1 cellular context compared by ENCODE assay signal in the genomic region with DNA sequence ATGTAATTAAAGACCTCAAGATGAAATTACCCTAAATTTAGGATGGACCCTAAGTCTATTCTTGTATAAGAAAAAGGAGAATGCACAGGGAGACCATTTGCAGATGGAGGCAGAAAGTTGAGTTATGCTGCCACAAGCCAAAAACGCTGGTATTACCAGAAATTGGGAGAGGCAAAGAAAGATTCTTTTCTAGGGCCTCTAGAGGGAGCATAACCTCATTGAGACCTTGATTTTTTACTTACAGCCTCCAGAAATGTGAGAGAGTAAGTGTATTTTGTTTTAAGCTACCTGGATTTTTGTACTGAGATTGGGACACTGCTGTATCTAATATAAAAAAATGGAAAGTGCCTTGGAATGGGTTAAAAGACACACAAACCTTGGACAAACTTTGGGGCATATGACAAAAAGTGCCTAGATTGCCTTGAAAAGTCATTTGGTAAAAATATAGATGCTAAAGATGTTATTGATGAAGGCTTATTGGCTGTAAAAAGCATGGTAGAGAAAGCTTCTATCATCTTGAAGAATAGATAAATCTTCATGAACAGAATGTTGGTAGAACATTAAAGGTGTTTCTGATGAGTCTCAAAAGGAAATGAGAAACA.
TF ChIP-seq lines count a peak whose summit lies in the region.

No MANE protein-coding gene starts in this region.

TF ChIP-seq in WTC11, 78 proteins besides CTCF, POLR2A, EP300 and RAD21 (continued from another document):
- TF ChIP-seq, protein P1, sequence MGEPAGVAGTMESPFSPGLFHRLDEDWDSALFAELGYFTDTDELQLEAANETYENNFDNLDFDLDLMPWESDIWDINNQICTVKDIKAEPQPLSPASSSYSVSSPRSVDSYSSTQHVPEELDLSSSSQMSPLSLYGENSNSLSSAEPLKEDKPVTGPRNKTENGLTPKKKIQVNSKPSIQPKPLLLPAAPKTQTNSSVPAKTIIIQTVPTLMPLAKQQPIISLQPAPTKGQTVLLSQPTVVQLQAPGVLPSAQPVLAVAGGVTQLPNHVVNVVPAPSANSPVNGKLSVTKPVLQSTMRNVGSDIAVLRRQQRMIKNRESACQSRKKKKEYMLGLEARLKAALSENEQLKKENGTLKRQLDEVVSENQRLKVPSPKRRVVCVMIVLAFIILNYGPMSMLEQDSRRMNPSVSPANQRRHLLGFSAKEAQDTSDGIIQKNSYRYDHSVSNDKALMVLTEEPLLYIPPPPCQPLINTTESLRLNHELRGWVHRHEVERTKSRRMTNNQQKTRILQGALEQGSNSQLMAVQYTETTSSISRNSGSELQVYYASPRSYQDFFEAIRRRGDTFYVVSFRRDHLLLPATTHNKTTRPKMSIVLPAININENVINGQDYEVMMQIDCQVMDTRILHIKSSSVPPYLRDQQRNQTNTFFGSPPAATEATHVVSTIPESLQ (CRISPR knock-in tag; IDR thresholded peaks at IDR 0.05): no peak
- TF ChIP-seq, protein P2, sequence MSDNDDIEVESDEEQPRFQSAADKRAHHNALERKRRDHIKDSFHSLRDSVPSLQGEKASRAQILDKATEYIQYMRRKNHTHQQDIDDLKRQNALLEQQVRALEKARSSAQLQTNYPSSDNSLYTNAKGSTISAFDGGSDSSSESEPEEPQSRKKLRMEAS (CRISPR knock-in tag; IDR thresholded peaks at IDR 0.05): no peak
- TF ChIP-seq SMAD4 (CRISPR knock-in tag; IDR thresholded peaks at IDR 0.05) (no peak), FOXJ3 (CRISPR knock-in tag; IDR thresholded peaks at IDR 0.05; ENCODE audit: borderline replicate concordance) (no peak)
